20 cellular contexts compared by ENCODE assay signal in genomic region chr20:23078351-23078993, GRCh38. TPM values are rescaled to one million over a fixed set of nuclear protein-coding genes. Genes with fewer than 3 reads are reported as not detected.
DNase-seq lines count a peak whose midpoint lies in the region; ATAC-seq and TF ChIP-seq lines count a peak whose summit lies in the region.
"Had no signal": no experiment of that assay in that cellular context is flagged by ENCODE, and none has a peak within 500 bp of the region (broad histone marks: within the 10 kb centered on the region; RNA-seq: fewer than 3 reads in every experiment).

No MANE protein-coding gene starts in this region.

- H3K9ac ChIP-seq in mesenchymal stem cell (ENCODE audit: low read length): no peak overlapping the region

- 66% methylated on average over 3 of the region's 4 CpGs for WGBS in mesenchymal stem cell

- H3K4me1 ChIP-seq in mesenchymal stem cell (ENCODE audit: control insufficient read depth, insufficient read depth, low read depth, low read length): no peaks in the 10 kb centered on the region
- no peaks in the 10 kb centered on the region for H3K4me1 ChIP-seq in A673 (ENCODE audit: insufficient read depth, low read length, poor library complexity, severe bottlenecking)
- H3K4me1 ChIP-seq: BE2C had no signal

- no peak overlapping the region for H2BK120ac ChIP-seq in mesenchymal stem cell (ENCODE audit: low read depth, low read length)

- no peak overlapping the region for H4K8ac ChIP-seq in mesenchymal stem cell (ENCODE audit: low read length)

- H2AK5ac ChIP-seq in mesenchymal stem cell (ENCODE audit: low read length, severe bottlenecking): no peak overlapping the region

- H2BK5ac ChIP-seq in mesenchymal stem cell (ENCODE audit: low read depth, low read length, poor library complexity, severe bottlenecking): no peak overlapping the region

- H3K79me1 ChIP-seq in mesenchymal stem cell (replicated peaks; ENCODE audit: low read length, poor library complexity, severe bottlenecking): no peaks in the 10 kb centered on the region

- no peak overlapping the region for H3K14ac ChIP-seq in mesenchymal stem cell (ENCODE audit: low read length in 2 of 2)

- in situ Hi-C loops in G401 (cut with HindIII; ENCODE audit: low sequenced_read_pairs): no loop called here

- H3K4me2 ChIP-seq in mesenchymal stem cell (ENCODE audit: low read length, poor library complexity, severe bottlenecking): no peak overlapping the region

- no peak for ATAC-seq in GM19463 (IDR thresholded peaks at IDR 0.05; ENCODE audit: unreplicated experiment)
- ATAC-seq: activated CD4-positive, CD25-positive, alpha-beta regulatory T cell treated with anti-CD3 and anti-CD28 coated beads, Interleukin-2, amount 50 U/mL, for 24 hours; activated CD8-positive, alpha-beta memory T cell treated with anti-CD3 and anti-CD28 coated beads, Interleukin-2, amount 10 ng/mL, durations not matched to agents 7 days and 5 days had no signal

- H3K23ac ChIP-seq in mesenchymal stem cell (ENCODE audit: low read length in 2 of 2): no peak overlapping the region

- peak overlapping the region in 1 of 2 experiments; percentile 29 for H3K18ac ChIP-seq in mesenchymal stem cell (ENCODE audit: low read depth in 1 of 2, low read length in 2 of 2)

- no peak overlapping the region for H3K4me3 ChIP-seq in mesenchymal stem cell (ENCODE audit: insufficient read depth in 1 of 2, low read depth in 1 of 2, low read length in 2 of 2)
- no peak overlapping the region for H3K4me3 ChIP-seq in A673 (ENCODE audit: low read depth, low read length, poor library complexity, severe bottlenecking)
- H3K4me3 ChIP-seq: ascending aorta, dorsolateral prefrontal cortex, gastrocnemius medialis had no signal

- no peak overlapping the region for H3K27ac ChIP-seq in mesenchymal stem cell (ENCODE audit: low read length, poor library complexity, severe bottlenecking)
- no peak overlapping the region for H3K27ac ChIP-seq in A673 (ENCODE audit: low read depth, low read length, poor library complexity, severe bottlenecking)
- H3K27ac ChIP-seq: ascending aorta, gastrocnemius medialis had no signal

- H3K36me3 ChIP-seq in mesenchymal stem cell (ENCODE audit: control insufficient read depth in 1 of 2, insufficient read depth in 2 of 2, low read depth in 1 of 2, low read length in 2 of 2) (no peaks in the 10 kb centered on the region), A673 (ENCODE audit: insufficient read depth, low read length, poor library complexity, severe bottlenecking) (no peaks in the 10 kb centered on the region)
- H3K36me3 ChIP-seq: ascending aorta, BE2C, gastrocnemius medialis had no signal

- POLR2A ChIA-PET in A673 (lab: Charles Lee; ENCODE audit: low non-redundant PET): no interaction called here

- CTCF ChIA-PET in A673 (lab: Charles Lee): no interaction called here

- TF ChIP-seq CTCF in A673 (conservative IDR thresholded peaks at IDR 0.05; ENCODE audit: low read depth, low read length): no peak

- no peak overlapping the region for H2BK12ac ChIP-seq in mesenchymal stem cell (ENCODE audit: low read length in 2 of 2)

- intact Hi-C loops in A673 (cut with micrococcal nuclease; ENCODE audit: unreplicated experiment): no loop called here

- BruUV-seq in A673 (replicated peaks; lab: Mats Ljungman, UMichigan): no TSS peak

- H3K4ac ChIP-seq in mesenchymal stem cell (ENCODE audit: low read depth in 1 of 2, low read length in 2 of 2): no peak overlapping the region

- H2BK15ac ChIP-seq in mesenchymal stem cell (ENCODE audit: low read depth, poor library complexity, severe bottlenecking): no peak overlapping the region

- H3K27me3 ChIP-seq in mesenchymal stem cell (ENCODE audit: control insufficient read depth in 1 of 2, insufficient read depth in 1 of 2, low read length in 2 of 2) (peaks cover 3 to 14% of the 10 kb centered on the region in 2 experiments), A673 (replicated peaks; ENCODE audit: insufficient read depth, low read depth, low read length, poor library complexity) (peaks cover 51% of the 10 kb centered on the region)
- H3K27me3 ChIP-seq: ascending aorta, BE2C, gastrocnemius medialis had no signal

- H4K91ac ChIP-seq in mesenchymal stem cell (ENCODE audit: low read length): no peak overlapping the region

- no peaks in the 10 kb centered on the region for H3K9me3 ChIP-seq in mesenchymal stem cell (ENCODE audit: control insufficient read depth, low read length)
- no peaks in the 10 kb centered on the region for H3K9me3 ChIP-seq in A673 (ENCODE audit: low read depth, low read length, poor library complexity, severe bottlenecking)
- H3K9me3 ChIP-seq: ascending aorta, BE2C, gastrocnemius medialis had no signal

- DNase-seq in G401 (ENCODE audit: low spot score) (peak; percentile 90), NCI-H1105 treated with DMSO at 0.1 percent for 48 hours (lab: John Stamatoyannopoulos, UW) (peak; percentile 81), cerebellum (ENCODE audit: low spot score) (peak; percentile 65), mesenchymal stem cell (peak; percentile 76), A673 (ENCODE audit: low spot score) (no peak), NCI-H526 (lab: John Stamatoyannopoulos, UW) (no peak), glomerular visceral epithelial cell (ENCODE audit: extremely low spot score) (no peak)
- DNase-seq: activated CD8-positive, alpha-beta memory T cell treated with anti-CD3 and anti-CD28 coated beads, Interleukin-2, amount 10 ng/mL, durations not matched to agents 7 days and 5 days; activated gamma-delta T cell; BE2C; gastrocnemius medialis; NCI-H524 treated with DMSO at 0.1 percent for 48 hours; nucleus accumbens; T-helper 1 cell had no signal

- no peak overlapping the region for H2AFZ ChIP-seq in mesenchymal stem cell (ENCODE audit: low read depth, low read length)

RNA-seq across cellular contexts. Expression of gene CD93, which starts 7.7 kb away (rescaled TPM):
- not detected in 2 replicates for total RNA-seq in G401 (2014; rRNA removed; shearing (Covaris generic))
- total RNA-seq in cerebellum: 15.9 TPM
- polyA plus RNA-seq in mesenchymal stem cell (2013, experiment 1 of 2): 0.01 TPM
- 0.01 TPM for polyA plus RNA-seq in mesenchymal stem cell (2013, experiment 2 of 2)
- total RNA-seq in A673 (2021): 0.06 TPM in 1 of 2 replicates, not detected in the other

RNA-seq across cellular contexts. Expression of gene THBD, which starts 29.0 kb away (rescaled TPM):
- total RNA-seq in G401 (2014; rRNA removed; shearing (Covaris generic)): not detected in 2 replicates
- total RNA-seq in cerebellum (2.7 TPM), A673 (2021) (not detected in 2 replicates)
- 9.7 TPM for polyA plus RNA-seq in mesenchymal stem cell (2013, experiment 1 of 2)
- polyA plus RNA-seq in mesenchymal stem cell (2013, experiment 2 of 2): 9.8 TPM
- total RNA-seq: activated CD8-positive, alpha-beta memory T cell treated with anti-CD3 and anti-CD28 coated beads, Interleukin-2, amount 10 ng/mL, durations not matched to agents 7 days and 5 days had no signal

RNA-seq across cellular contexts. Expression of gene SSTR4, which starts 43.4 kb away (rescaled TPM):
- not detected in 2 replicates for total RNA-seq in G401 (2014; rRNA removed; shearing (Covaris generic))
- 0.54 TPM for total RNA-seq in cerebellum
- polyA plus RNA-seq in mesenchymal stem cell (2013, experiment 1 of 2): not detected
- polyA plus RNA-seq in mesenchymal stem cell (2013, experiment 2 of 2): not detected
- total RNA-seq in A673 (2021): not detected in 2 replicates
- total RNA-seq: activated CD8-positive, alpha-beta memory T cell treated with anti-CD3 and anti-CD28 coated beads, Interleukin-2, amount 10 ng/mL, durations not matched to agents 7 days and 5 days; ascending aorta; gastrocnemius medialis; mesenteric fat pad; urinary bladder had no signal

Comparison
In these comparisons a context has a peak if more than half of its experiments do, and no peak if none do; other contexts are left out.
1. DNase-seq: peak in G401 (single experiment), NCI-H1105 treated with DMSO at 0.1 percent for 48 hours (single experiment), cerebellum (single experiment) and mesenchymal stem cell (single experiment); none in A673 (single experiment), NCI-H526 (0 of 2) and glomerular visceral epithelial cell (single experiment).
2. RNA of gene CD93, which starts 7.7 kb away (total RNA-seq): 15.9 TPM in cerebellum (single experiment); 0.06 TPM in A673 and not detected in G401; every median in the first group is over 10 times any median in the second.